In genomic region chr15:74615313-74616019, GRCh38 we compare ENCODE assay signal across 1 cellular context.
TF ChIP-seq lines count a peak whose summit lies in the region.

Gene CLK3, plus strand, starts transcription at chr15:74615836. Its CDS starts 3,361 bp downstream, at chr15:74619197.

TF ChIP-seq in HepG2, 621 proteins besides CTCF, POLR2A, EP300 and RAD21 (continued from another document and continues in another):
- TF ChIP-seq SOX13 (IDR thresholded peaks at IDR 0.05) (no peak), SOX13 (CRISPR knock-in tag; conservative IDR thresholded peaks at IDR 0.05 in 1 of 2, IDR thresholded peaks at IDR 0.05 in 1 of 2) (peak in 1 of 2 experiments; percentile 46; a peak in 1 of 4 replicates), AHR (CRISPR knock-in tag; IDR thresholded peaks at IDR 0.05) (peak; percentile 33), TEF (CRISPR knock-in tag; IDR thresholded peaks at IDR 0.05) (no peak), KDM3A (CRISPR knock-in tag; IDR thresholded peaks at IDR 0.05; ENCODE audit: low read depth) (peak; percentile 74; the same call in 1 of the 2 replicates), ZSCAN30 (CRISPR knock-in tag; IDR thresholded peaks at IDR 0.05) (no peak), TFDP2 (CRISPR knock-in tag; IDR thresholded peaks at IDR 0.05) (peak; percentile 73), KDM1A (CRISPR knock-in tag; IDR thresholded peaks at IDR 0.05) (0 out of 2 replicates have a peak, but pooled peaks have one; percentile 25), ISL2 (CRISPR knock-in tag; IDR thresholded peaks at IDR 0.05) (no peak), NCOA1 (CRISPR knock-in tag; IDR thresholded peaks at IDR 0.05) (0 out of 2 replicates have a peak, but pooled peaks have one; percentile 41), TOE1 (CRISPR knock-in tag; IDR thresholded peaks at IDR 0.05) (peak; percentile 61; the same call in 1 of the 2 replicates), KLF9 (CRISPR knock-in tag; IDR thresholded peaks at IDR 0.05; ENCODE audit: low read depth) (0 out of 2 replicates have a peak, but pooled peaks have one; percentile 39), ZUFSP (CRISPR knock-in tag; IDR thresholded peaks at IDR 0.05; ENCODE audit: borderline replicate concordance) (no peak), ZNF75D (CRISPR knock-in tag; IDR thresholded peaks at IDR 0.05; ENCODE audit: borderline replicate concordance) (no peak), ZFX (CRISPR knock-in tag; IDR thresholded peaks at IDR 0.05; ENCODE audit: low read depth) (peak; percentile 100), TCF7L2 (IDR thresholded peaks at IDR 0.05; ENCODE audit: low read depth, low read length) (no peak), ZNF512B (CRISPR knock-in tag; IDR thresholded peaks at IDR 0.05; ENCODE audit: borderline replicate concordance) (no peak), ZNF691 (CRISPR knock-in tag; IDR thresholded peaks at IDR 0.05; ENCODE audit: borderline replicate concordance, low read depth) (peak; percentile 86), ZFP36L1 (CRISPR knock-in tag; IDR thresholded peaks at IDR 0.05) (peak; percentile 25; the same call in 1 of the 2 replicates), AGO2 (optimal IDR thresholded peaks at IDR 0.05; ENCODE audit: low read depth, low read length) (no peak), KAT7 (CRISPR knock-in tag; IDR thresholded peaks at IDR 0.05; ENCODE audit: borderline replicate concordance) (0 out of 2 replicates have a peak, but pooled peaks have one; percentile 82), ZNF260 (CRISPR knock-in tag; IDR thresholded peaks at IDR 0.05; ENCODE audit: borderline replicate concordance, low read depth) (no peak), ZNF615 (CRISPR knock-in tag; IDR thresholded peaks at IDR 0.05; ENCODE audit: borderline replicate concordance) (no peak), DMTF1 (CRISPR knock-in tag; IDR thresholded peaks at IDR 0.05) (no peak), FOXM1 (CRISPR knock-in tag; IDR thresholded peaks at IDR 0.05) (peak; percentile 18; the same call in 1 of the 2 replicates), U2AF2 (IDR thresholded peaks at IDR 0.05; ENCODE audit: low read depth, low read length) (no peak), GFI1 (CRISPR knock-in tag; IDR thresholded peaks at IDR 0.05; ENCODE audit: borderline replicate concordance) (no peak; the same call in 1 of the 2 replicates), NKX3-1 (CRISPR knock-in tag; IDR thresholded peaks at IDR 0.05) (0 out of 2 replicates have a peak, but pooled peaks have one; percentile 50), ZNF547 (CRISPR knock-in tag; IDR thresholded peaks at IDR 0.05) (peak; percentile 79), ZSCAN20 (CRISPR knock-in tag; IDR thresholded peaks at IDR 0.05; ENCODE audit: borderline replicate concordance) (peak; percentile 53; the same call in 1 of the 2 replicates), ZBTB3 (CRISPR knock-in tag; IDR thresholded peaks at IDR 0.05; ENCODE audit: borderline replicate concordance, low read depth) (0 out of 2 replicates have a peak, but pooled peaks have one; percentile 76), ZNF577 (CRISPR knock-in tag; IDR thresholded peaks at IDR 0.05; ENCODE audit: borderline replicate concordance, low read depth) (no peak), CENPX (CRISPR knock-in tag; IDR thresholded peaks at IDR 0.05) (no peak), HOXA5 (CRISPR knock-in tag; IDR thresholded peaks at IDR 0.05) (peak; percentile 15; the same call in 1 of the 2 replicates), AGO1 (IDR thresholded peaks at IDR 0.05; ENCODE audit: low read depth, low read length, poor library complexity, severe bottlenecking) (no peak), ZMYM3 (CRISPR knock-in tag; IDR thresholded peaks at IDR 0.05) (no peak), XRCC5 (optimal IDR thresholded peaks at IDR 0.05; ENCODE audit: low read length) (peak; percentile 97), SNRNP70 (IDR thresholded peaks at IDR 0.05; ENCODE audit: low read depth, low read length) (no peak), IRF2 (CRISPR knock-in tag; IDR thresholded peaks at IDR 0.05) (peak; percentile 81; the same call in 1 of the 2 replicates), MXI1 (IDR thresholded peaks at IDR 0.05; ENCODE audit: borderline replicate concordance, low read depth, low read length) (peak; percentile 86; the same call in 1 of the 3 replicates), TRAFD1 (CRISPR knock-in tag; IDR thresholded peaks at IDR 0.05; ENCODE audit: borderline replicate concordance) (no peak), ZBTB1 (CRISPR knock-in tag; IDR thresholded peaks at IDR 0.05; ENCODE audit: borderline replicate concordance) (no peak), SAFB2 (CRISPR knock-in tag; IDR thresholded peaks at IDR 0.05; ENCODE audit: borderline replicate concordance, low read depth) (peak; percentile 85; the same call in 1 of the 2 replicates), ZNF292 (CRISPR knock-in tag; IDR thresholded peaks at IDR 0.05; ENCODE audit: borderline replicate concordance, low read depth) (no peak), ZNF546 (CRISPR knock-in tag; conservative IDR thresholded peaks at IDR 0.05) (no peak), ZNF33A (CRISPR knock-in tag; IDR thresholded peaks at IDR 0.05; ENCODE audit: borderline replicate concordance) (no peak; the same call in 1 of the 2 replicates), ARID2 (CRISPR knock-in tag; IDR thresholded peaks at IDR 0.05; ENCODE audit: borderline replicate concordance) (peak; percentile 39; the same call in 1 of the 2 replicates), SAP130 (CRISPR knock-in tag; IDR thresholded peaks at IDR 0.05; ENCODE audit: low read depth) (peak; percentile 95), ZSCAN29 (CRISPR knock-in tag; conservative IDR thresholded peaks at IDR 0.05) (peak; percentile 75), HNRNPH1 (optimal IDR thresholded peaks at IDR 0.05; ENCODE audit: low read depth, low read length) (no peak), TAF1 (CRISPR knock-in tag; IDR thresholded peaks at IDR 0.05) (peak; percentile 64; the same call in 1 of the 2 replicates), GRHL1 (CRISPR knock-in tag; conservative IDR thresholded peaks at IDR 0.05) (no peak), SIX4 (CRISPR knock-in tag; IDR thresholded peaks at IDR 0.05) (0 out of 2 replicates have a peak, but pooled peaks have one; percentile 31), ZNF34 (CRISPR knock-in tag; IDR thresholded peaks at IDR 0.05; ENCODE audit: borderline replicate concordance) (peak; percentile 50; the same call in 1 of the 2 replicates), SMC3 (IDR thresholded peaks at IDR 0.05; ENCODE audit: low read length) (no peak), ZNF282 (IDR thresholded peaks at IDR 0.05; ENCODE audit: partially characterized antibody) (no peak), ASH2L (IDR thresholded peaks at IDR 0.05; ENCODE audit: insufficient read length, low read depth, low read length) (peak; percentile 94), ZNF777 (CRISPR knock-in tag; IDR thresholded peaks at IDR 0.05) (0 out of 2 replicates have a peak, but pooled peaks have one; percentile 14), TFAP4 (IDR thresholded peaks at IDR 0.05; ENCODE audit: borderline replicate concordance, low read depth) (peak; percentile 58; the same call in 1 of the 2 replicates)
